ENCODE assay signal across 33 cellular contexts in genomic region chr2:234405472-234405871, GRCh38.
DNase-seq lines count a peak whose midpoint lies in the region; ATAC-seq, FAIRE-seq and TF ChIP-seq lines count a peak whose summit lies in the region.
"Had no signal": no experiment of that assay in that cellular context is flagged by ENCODE, and none has a peak within 500 bp of the region (broad histone marks: within the 10 kb centered on the region; RNA-seq: fewer than 3 reads in every experiment).

No MANE protein-coding gene starts in this region.

- 17% methylated on average over 2 of the region's 2 CpGs for WGBS in HepG2 (ENCODE audit: low lambda C conversion rate)
- 43% methylated on average over 1 of the region's 2 CpGs for WGBS in right lobe of liver (ENCODE audit: insufficient coverage, low coverage, low lambda C conversion rate, missing lambda C conversion rate)

- H2AFZ ChIP-seq in HepG2 (ENCODE audit: low read length) (no peak overlapping the region), PC-3 (ENCODE audit: low read length) (no peak overlapping the region)
- H2AFZ ChIP-seq: neural progenitor cell, parathyroid adenoma had no signal

- no peak for FAIRE-seq in HepG2 (lab: Jason Lieb, UNC)
- FAIRE-seq: small intestine had no signal

- H3K9me2 ChIP-seq in PC-3 (replicated peaks; ENCODE audit: low read length), result no peaks in the 10 kb centered on the region

- TF ChIP-seq CTCF in HepG2 (CRISPR knock-in tag; IDR thresholded peaks at IDR 0.05) (no peak), right lobe of liver (IDR thresholded peaks at IDR 0.05) (no peak), PC-3 (conservative IDR thresholded peaks at IDR 0.05; ENCODE audit: low read depth, low read length) (no peak), mucosa of descending colon (IDR thresholded peaks at IDR 0.05) (no peak), nephron progenitor cell (IDR thresholded peaks at IDR 0.05) (no peak)

- H4K20me1 ChIP-seq in HepG2 (ENCODE audit: insufficient read depth, low read length) (no peaks in the 10 kb centered on the region), PC-3 (ENCODE audit: low read length) (no peaks in the 10 kb centered on the region)

- H3K27ac ChIP-seq in HepG2 (ENCODE audit: extremely low read length, insufficient read depth, low read length) (no peak overlapping the region), right lobe of liver (no peak overlapping the region), PC-3 (ENCODE audit: low read length) (no peak overlapping the region)
- H3K27ac ChIP-seq: breast epithelium, HL-60, neural progenitor cell, parathyroid adenoma, SK-N-MC, stomach, thyroid gland, uterus had no signal

- no peak overlapping the region for H3K4me2 ChIP-seq in HepG2 (ENCODE audit: low read depth, low read length)
- H3K4me2 ChIP-seq in PC-3 (ENCODE audit: low read length), result no peak overlapping the region
- H3K4me2 ChIP-seq: neural progenitor cell had no signal

- TF ChIP-seq EP300 in HepG2 (IDR thresholded peaks at IDR 0.05; ENCODE audit: low read depth in 2 of 2, low read length in 2 of 2) (no peak), HepG2 (CRISPR knock-in tag; IDR thresholded peaks at IDR 0.05; ENCODE audit: borderline replicate concordance) (no peak)

- intact Hi-C loops in HepG2 (cut with micrococcal nuclease; ENCODE audit: unreplicated experiment) (no loop called here), right lobe of liver (cut with DNase I) (no loop called here), PC-3 (cut with micrococcal nuclease) (loop anchor here (5.0 kb wide), 2 partner anchors 268 to 428 kb away; no protein-coding TSS in a partner anchor), mucosa of descending colon (cut with DNase I, micrococcal nuclease) (no loop called here)

- BruUV-seq in HepG2 (replicated peaks; lab: Mats Ljungman, UMichigan), result no TSS peak
- no TSS peak for BruUV-seq in PC-3 (replicated peaks; lab: Mats Ljungman, UMichigan)

- 0 out of 3 replicates have a peak, but pooled peaks have one; percentile 35 for ATAC-seq in HepG2
- ATAC-seq in right lobe of liver, result no peak
- ATAC-seq in PC-3, result peak; percentile 42
- ATAC-seq in mucosa of descending colon, result peak; percentile 45
- ATAC-seq in HG02678 (IDR thresholded peaks at IDR 0.05; ENCODE audit: unreplicated experiment), result no peak
- ATAC-seq in HG03025 (IDR thresholded peaks at IDR 0.05; ENCODE audit: low FRiP score, unreplicated experiment), result no peak

- H3K9me3 ChIP-seq in HepG2 (ENCODE audit: low read length), result no peaks in the 10 kb centered on the region
- H3K9me3 ChIP-seq in right lobe of liver, result no peaks in the 10 kb centered on the region
- no peaks in the 10 kb centered on the region for H3K9me3 ChIP-seq in PC-3 (ENCODE audit: low read length)
- no peaks in the 10 kb centered on the region for H3K9me3 ChIP-seq in mucosa of descending colon
- H3K9me3 ChIP-seq: BE2C, breast epithelium, thyroid gland, uterus had no signal

- peaks cover 5% of the 10 kb centered on the region for H3K27me3 Mint-ChIP-seq in nephron progenitor cell (ENCODE audit: low read depth, poor library complexity)

- H3K9ac ChIP-seq in HepG2 (ENCODE audit: insufficient read depth, low read depth, low read length) (no peak overlapping the region), PC-3 (ENCODE audit: low read length) (no peak overlapping the region)
- H3K9ac ChIP-seq: neural progenitor cell, parathyroid adenoma had no signal

- no peak for DNase-seq in HepG2 (ENCODE audit: low spot score)
- no peak for DNase-seq in right lobe of liver
- DNase-seq in PC-3, result no peak
- DNase-seq in mucosa of descending colon, result no peak
- no peak for DNase-seq in superior temporal gyrus (ENCODE audit: extremely low spot score)
- no peak for DNase-seq in nephron progenitor cell
- DNase-seq: ACHN; activated CD4-positive, alpha-beta T cell treated with anti-CD3 and anti-CD28 coated beads, Interleukin-2, amount 50 U/mL, for 48 hours; activated CD4-positive, CD25-positive, alpha-beta regulatory T cell; activated CD8-positive, alpha-beta memory T cell treated with anti-CD3 and anti-CD28 coated beads, Interleukin-2, amount 50 U/mL, for 48 hours; activated naive CD4-positive, alpha-beta T cell treated with anti-CD3 and anti-CD28 coated beads, Interleukin-2, amount 50 U/mL, for 16 hours; DMS79 treated with DMSO at 0.1 percent for 48 hours; GDM1; H9; hippocampal formation; Karpas-422; mammary epithelial cell; NCI-H1417 treated with DMSO at 0.1 percent for 48 hours; NCI-H2107; retina; small intestine; stomach; T-helper 1 cell; thyroid gland; uterus had no signal

- in situ Hi-C loops in HepG2 (cut with HindIII; ENCODE audit: extremely low pct_ligation_motif_present, low pct_unique_long_range_greater_than_20kb), result no loop called here

- no peak for TF ChIP-seq RAD21 in HepG2 (CRISPR knock-in tag; IDR thresholded peaks at IDR 0.05)

- H3K79me2 ChIP-seq in HepG2 (ENCODE audit: insufficient read depth, low read length), result no peaks in the 10 kb centered on the region
- H3K79me2 ChIP-seq in PC-3 (ENCODE audit: low read length), result no peaks in the 10 kb centered on the region
- H3K79me2 ChIP-seq: parathyroid adenoma had no signal

- H3K9me3 Mint-ChIP-seq in nephron progenitor cell, result peaks cover 4% of the 10 kb centered on the region
- H3K9me3 Mint-ChIP-seq: H9 had no signal

- H3K36me3 ChIP-seq in HepG2 (replicated peaks in 1 of 2; ENCODE audit: control insufficient read depth in 1 of 2, insufficient read depth in 2 of 2, low read length in 2 of 2) (no peaks in the 10 kb centered on the region), right lobe of liver (no peaks in the 10 kb centered on the region), PC-3 (ENCODE audit: low read depth, low read length) (no peaks in the 10 kb centered on the region), mucosa of descending colon (ENCODE audit: low read depth) (no peaks in the 10 kb centered on the region)
- H3K36me3 ChIP-seq: BE2C, breast epithelium, neural progenitor cell, stomach, thyroid gland, uterus had no signal

- H3K27me3 ChIP-seq in HepG2 (ENCODE audit: control insufficient read depth in 1 of 2, insufficient read depth in 2 of 2, low read length in 2 of 2), result no peaks in the 10 kb centered on the region
- no peaks in the 10 kb centered on the region for H3K27me3 ChIP-seq in right lobe of liver
- H3K27me3 ChIP-seq in PC-3 (ENCODE audit: low read length), result no peaks in the 10 kb centered on the region
- H3K27me3 ChIP-seq: BE2C, breast epithelium, neural progenitor cell, thyroid gland, uterus had no signal

- no peak overlapping the region for H3K4me3 Mint-ChIP-seq in nephron progenitor cell
- H3K4me3 Mint-ChIP-seq: H9, neural progenitor cell had no signal

- peaks cover 17% of the 10 kb centered on the region for H3K4me1 Mint-ChIP-seq in nephron progenitor cell

- CTCF ChIA-PET in HepG2 (lab: Yijun Ruan, JAX; ENCODE audit: low intra/inter-chr PET ratio, low total read pairs) (no interaction called here), PC-3 (lab: Charles Lee) (no interaction called here)

- POLR2A ChIA-PET in HepG2 (lab: Yijun Ruan, JAX) (no interaction called here), PC-3 (lab: Charles Lee; ENCODE audit: unreplicated experiment) (interaction anchor here (0.5 kb wide), 1 partner anchor 36 kb away, joined by 3 read pairs; no protein-coding TSS in a partner anchor)

- no peak overlapping the region for H3K27ac Mint-ChIP-seq in nephron progenitor cell
- H3K27ac Mint-ChIP-seq: H9, neural progenitor cell had no signal

- no peaks in the 10 kb centered on the region for H3K36me3 Mint-ChIP-seq in nephron progenitor cell (ENCODE audit: low read depth)
- H3K36me3 Mint-ChIP-seq: neural progenitor cell had no signal

- H3K4me1 ChIP-seq in HepG2 (ENCODE audit: insufficient read depth, low read length), result peaks cover 8% of the 10 kb centered on the region
- H3K4me1 ChIP-seq in right lobe of liver, result no peaks in the 10 kb centered on the region
- H3K4me1 ChIP-seq in PC-3 (ENCODE audit: insufficient read depth, low read length), result 0 out of 2 replicates have a peak, but pooled peaks cover 6% of the 10 kb centered on the region
- no peaks in the 10 kb centered on the region for H3K4me1 ChIP-seq in mucosa of descending colon (ENCODE audit: low read depth)
- H3K4me1 ChIP-seq: BE2C, breast epithelium, parathyroid adenoma, stomach, thyroid gland, uterus had no signal

- TF ChIP-seq POLR2A in HepG2 (IDR thresholded peaks at IDR 0.05; ENCODE audit: insufficient read depth in 1 of 2, low read depth in 2 of 2, low read length in 2 of 2) (no peak), right lobe of liver (IDR thresholded peaks at IDR 0.05) (no peak)

- no peaks in the 10 kb centered on the region for H3F3A ChIP-seq in PC-3 (ENCODE audit: low read length, unreplicated experiment)

- H3K4me3 ChIP-seq in HepG2 (replicated peaks in 1 of 3; ENCODE audit: insufficient read depth in 1 of 3, low read depth in 2 of 3, low read length in 3 of 3) (no peak overlapping the region), right lobe of liver (no peak overlapping the region), PC-3 (ENCODE audit: low read length) (no peak overlapping the region), mucosa of descending colon (no peak overlapping the region)
- H3K4me3 ChIP-seq: breast epithelium, neural progenitor cell, SK-N-MC, stomach, thyroid gland, uterus had no signal

TF ChIP-seq in HepG2, 621 proteins besides CTCF, POLR2A, EP300 and RAD21 (continues in another document):
- TF ChIP-seq ZSCAN12 (CRISPR knock-in tag; IDR thresholded peaks at IDR 0.05) (no peak), TCF7L2 (IDR thresholded peaks at IDR 0.05; ENCODE audit: low read depth, low read length) (no peak), NCOA2 (CRISPR knock-in tag; IDR thresholded peaks at IDR 0.05) (no peak), BCLAF1 (IDR thresholded peaks at IDR 0.05) (no peak), ZFP82 (CRISPR knock-in tag; IDR thresholded peaks at IDR 0.05; ENCODE audit: borderline replicate concordance) (no peak), BORCS8-MEF2B (CRISPR knock-in tag; IDR thresholded peaks at IDR 0.05) (no peak)

Comparison
In these comparisons a context has a peak if more than half of its experiments do, and no peak if none do; other contexts are left out.
1. ATAC-seq: peak in HepG2 (single experiment), PC-3 (single experiment) and mucosa of descending colon (single experiment); none in right lobe of liver (0 of 4), HG02678 (single experiment) and HG03025 (single experiment).